In the genomic region with DNA sequence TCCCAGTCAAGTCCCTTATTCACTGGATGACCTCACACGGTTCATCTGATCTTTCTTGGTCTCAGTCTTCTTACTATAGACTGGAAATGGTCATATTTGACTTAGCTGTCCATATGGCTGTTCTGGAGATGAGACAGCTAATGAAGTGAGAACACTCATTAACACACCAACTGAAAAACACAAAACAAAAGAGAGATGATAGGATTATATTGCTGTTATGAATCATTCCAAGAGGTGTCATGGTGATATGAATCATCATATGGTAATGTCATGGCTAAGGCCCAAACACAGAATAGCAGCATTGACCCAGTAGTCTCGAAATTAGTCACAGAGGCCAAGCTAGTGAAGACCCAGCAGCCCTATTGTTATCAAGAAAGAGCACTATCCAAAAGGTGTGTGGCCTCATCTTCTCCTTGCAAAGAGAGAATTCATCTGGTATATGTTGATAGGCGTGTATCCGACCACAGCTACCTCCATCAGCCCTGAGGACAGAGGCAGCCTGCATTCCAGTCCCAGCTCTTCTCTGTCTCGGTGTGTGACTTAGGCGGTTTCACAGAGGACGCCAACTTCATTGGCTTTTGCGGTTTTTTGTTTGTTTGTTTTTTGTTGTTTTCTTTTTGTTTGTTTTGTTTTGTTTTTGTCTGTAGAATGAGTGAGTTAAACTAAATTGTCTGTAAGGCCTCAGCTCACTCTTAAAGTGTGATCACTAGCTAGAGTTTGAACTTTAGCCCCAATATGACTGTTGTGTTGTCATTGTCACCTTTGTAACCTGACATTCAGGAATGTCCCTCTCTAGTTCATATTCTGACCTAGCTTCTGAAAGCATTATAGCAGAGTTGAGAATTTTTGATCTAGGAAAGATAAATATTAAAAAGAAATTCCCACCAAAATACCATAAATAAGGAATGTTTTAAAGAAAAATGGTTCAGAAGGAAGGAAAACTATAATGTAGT, we compare ENCODE assay signal across 9 cellular contexts.
A peak's percentile ranks its signal among the peaks of the same experiment; 100 is the strongest.
DNase-seq lines count a peak whose midpoint lies in the region; ATAC-seq, FAIRE-seq and TF ChIP-seq lines count a peak whose summit lies in the region.
"Had no signal": no experiment of that assay in that cellular context is flagged by ENCODE, and none has a peak within 500 bp of the region (broad histone marks: within the 10 kb centered on the region; RNA-seq: fewer than 3 reads in every experiment).

No MANE protein-coding gene starts in this region.

- H3K27me3 ChIP-seq in keratinocyte (ENCODE audit: control insufficient read depth, extremely low read depth, insufficient read depth, low read length): peaks cover 6% of the 10 kb centered on the region

- H2AFZ ChIP-seq in keratinocyte (ENCODE audit: control insufficient read depth, low read length): no peak overlapping the region

- H3K4me3 ChIP-seq in keratinocyte (ENCODE audit: control insufficient read depth in 2 of 3, extremely low read depth in 1 of 3, insufficient read depth in 2 of 3, low read depth in 1 of 3, low read length in 3 of 3): no peak overlapping the region
- H3K4me3 ChIP-seq in coronary artery: no peak overlapping the region

- ATAC-seq in GM21390 (IDR thresholded peaks at IDR 0.05; ENCODE audit: unreplicated experiment): peak; percentile 96
- ATAC-seq in HG03575 (IDR thresholded peaks at IDR 0.05; ENCODE audit: extremely low read depth, insufficient number of reproducible peaks, low FRiP score, unreplicated experiment): peak; percentile 95
- peak; percentile 94 for ATAC-seq in activated T-cell treated with anti-CD3 and anti-CD28 coated beads, Interleukin-2, amount 50 U/mL, for 72 hours (replicated peaks in 1 of 2)

- no peaks in the 10 kb centered on the region for H4K20me1 ChIP-seq in keratinocyte (ENCODE audit: control insufficient read depth, extremely low read depth, insufficient read depth, low read length)

- peak; percentile 84 for FAIRE-seq in keratinocyte (lab: Jason Lieb, UNC)

- H3K4me3 Mint-ChIP-seq in activated T-cell treated with anti-CD3 and anti-CD28 coated beads, Interleukin-2, amount 50 U/mL, for 72 hours: peak overlapping the region; percentile 70 to 88
- no peak overlapping the region for H3K4me3 Mint-ChIP-seq in progenitor cell of endocrine pancreas (ENCODE audit: low read depth)
- H3K4me3 Mint-ChIP-seq: memory B cell had no signal

- no peaks in the 10 kb centered on the region for H3K9me1 ChIP-seq in keratinocyte (ENCODE audit: control insufficient read depth, extremely low read depth, insufficient read depth, low read length)

- peak overlapping the region; percentile 95 for H3K27ac Mint-ChIP-seq in activated T-cell treated with anti-CD3 and anti-CD28 coated beads, Interleukin-2, amount 50 U/mL, for 72 hours
- H3K27ac Mint-ChIP-seq in progenitor cell of endocrine pancreas: no peak overlapping the region
- H3K27ac Mint-ChIP-seq: memory B cell had no signal

- peaks cover 0 to 3% of the 10 kb centered on the region in 2 donors for H3K9me3 Mint-ChIP-seq in activated T-cell treated with anti-CD3 and anti-CD28 coated beads, Interleukin-2, amount 50 U/mL, for 72 hours
- H3K9me3 Mint-ChIP-seq in progenitor cell of endocrine pancreas (ENCODE audit: low read depth): no peaks in the 10 kb centered on the region
- H3K9me3 Mint-ChIP-seq: memory B cell had no signal

- H3K4me1 Mint-ChIP-seq in activated T-cell treated with anti-CD3 and anti-CD28 coated beads, Interleukin-2, amount 50 U/mL, for 72 hours (ENCODE audit: low read depth): peaks cover 88% of the 10 kb centered on the region
- peaks cover 4% of the 10 kb centered on the region for H3K4me1 Mint-ChIP-seq in progenitor cell of endocrine pancreas (ENCODE audit: low read depth)

- TF ChIP-seq CTCF in keratinocyte (optimal IDR thresholded peaks at IDR 0.05 in 1 of 3, IDR thresholded peaks at IDR 0.05 in 1 of 3, conservative IDR thresholded peaks at IDR 0.05 in 1 of 3; ENCODE audit: extremely low read depth in 1 of 3, insufficient read depth in 2 of 3, low read length in 3 of 3): no peak
- no peak for TF ChIP-seq CTCF in progenitor cell of endocrine pancreas (IDR thresholded peaks at IDR 0.05; ENCODE audit: unreplicated experiment)
- TF ChIP-seq CTCF in coronary artery (IDR thresholded peaks at IDR 0.05): no peak

- peak; percentile 83 for DNase-seq in Caki2 (ENCODE audit: low read depth)
- peak; percentile 79 for DNase-seq in activated T-cell treated with anti-CD3 and anti-CD28 coated beads, Interleukin-2, amount 50 U/mL, for 72 hours
- DNase-seq in keratinocyte (ENCODE audit: low read depth, low spot score): peak; percentile 69
- no peak for DNase-seq in progenitor cell of endocrine pancreas (ENCODE audit: low spot score, unreplicated experiment)
- DNase-seq in NCI-H1436 (lab: John Stamatoyannopoulos, UW): no peak
- DNase-seq in coronary artery (ENCODE audit: low spot score): no peak

- H3K9me3 ChIP-seq in keratinocyte (ENCODE audit: control insufficient read depth, low read depth, low read length): no peaks in the 10 kb centered on the region

- no peaks in the 10 kb centered on the region for H3K36me3 ChIP-seq in keratinocyte (ENCODE audit: control insufficient read depth in 2 of 2, extremely low read depth in 1 of 2, insufficient read depth in 2 of 2, low read length in 2 of 2)

- H3K4me1 ChIP-seq in keratinocyte (ENCODE audit: control insufficient read depth, extremely low read depth, insufficient read depth, low read length): peaks cover 10% of the 10 kb centered on the region

- peak overlapping the region; percentile 42 for H3K4me2 ChIP-seq in keratinocyte (ENCODE audit: control insufficient read depth, extremely low read depth, insufficient read depth, low read depth, low read length)

- no peak overlapping the region for H3K9ac ChIP-seq in keratinocyte (ENCODE audit: control insufficient read depth, extremely low read depth, insufficient read depth, low read length)

- no peaks in the 10 kb centered on the region for H3K79me2 ChIP-seq in keratinocyte (ENCODE audit: control insufficient read depth, insufficient read depth, low read length)

- H3K27ac ChIP-seq in keratinocyte (ENCODE audit: control insufficient read depth, insufficient read depth, low read length) (no peak overlapping the region), coronary artery (no peak overlapping the region)

- in situ Hi-C loops in Caki2 (cut with HindIII; ENCODE audit: low pct_unique_long_range_greater_than_20kb, low sequenced_read_pairs): no loop called here

- H3K36me3 Mint-ChIP-seq in activated T-cell treated with anti-CD3 and anti-CD28 coated beads, Interleukin-2, amount 50 U/mL, for 72 hours (ENCODE audit: insufficient read depth in 2 of 2): no peaks in the 10 kb centered on the region
- H3K36me3 Mint-ChIP-seq in progenitor cell of endocrine pancreas (ENCODE audit: insufficient read depth): no peaks in the 10 kb centered on the region
- H3K36me3 Mint-ChIP-seq: memory B cell had no signal

- peaks cover 7% of the 10 kb centered on the region for H3K27me3 Mint-ChIP-seq in activated T-cell treated with anti-CD3 and anti-CD28 coated beads, Interleukin-2, amount 50 U/mL, for 72 hours (ENCODE audit: low read depth)
- H3K27me3 Mint-ChIP-seq in progenitor cell of endocrine pancreas: peaks cover 5% of the 10 kb centered on the region
- H3K27me3 Mint-ChIP-seq: memory B cell had no signal

- dilution Hi-C loops in keratinocyte (cut with MboI; ENCODE audit: extremely low pct_ligation_motif_present, low sequenced_read_pairs): no loop called here

Comparison
In these comparisons a context has a peak if more than half of its experiments do, and no peak if none do; other contexts are left out.
1. DNase-seq: peak in Caki2 (single experiment), activated T-cell treated with anti-CD3 and anti-CD28 coated beads, Interleukin-2, amount 50 U/mL, for 72 hours (2 of 2) and keratinocyte (single experiment); none in progenitor cell of endocrine pancreas (single experiment), NCI-H1436 (single experiment) and coronary artery (single experiment).
2. Peak in every context shown above with its lines, with median percentiles within 50 percentile points of each other: ATAC-seq.